In the genomic region with DNA sequence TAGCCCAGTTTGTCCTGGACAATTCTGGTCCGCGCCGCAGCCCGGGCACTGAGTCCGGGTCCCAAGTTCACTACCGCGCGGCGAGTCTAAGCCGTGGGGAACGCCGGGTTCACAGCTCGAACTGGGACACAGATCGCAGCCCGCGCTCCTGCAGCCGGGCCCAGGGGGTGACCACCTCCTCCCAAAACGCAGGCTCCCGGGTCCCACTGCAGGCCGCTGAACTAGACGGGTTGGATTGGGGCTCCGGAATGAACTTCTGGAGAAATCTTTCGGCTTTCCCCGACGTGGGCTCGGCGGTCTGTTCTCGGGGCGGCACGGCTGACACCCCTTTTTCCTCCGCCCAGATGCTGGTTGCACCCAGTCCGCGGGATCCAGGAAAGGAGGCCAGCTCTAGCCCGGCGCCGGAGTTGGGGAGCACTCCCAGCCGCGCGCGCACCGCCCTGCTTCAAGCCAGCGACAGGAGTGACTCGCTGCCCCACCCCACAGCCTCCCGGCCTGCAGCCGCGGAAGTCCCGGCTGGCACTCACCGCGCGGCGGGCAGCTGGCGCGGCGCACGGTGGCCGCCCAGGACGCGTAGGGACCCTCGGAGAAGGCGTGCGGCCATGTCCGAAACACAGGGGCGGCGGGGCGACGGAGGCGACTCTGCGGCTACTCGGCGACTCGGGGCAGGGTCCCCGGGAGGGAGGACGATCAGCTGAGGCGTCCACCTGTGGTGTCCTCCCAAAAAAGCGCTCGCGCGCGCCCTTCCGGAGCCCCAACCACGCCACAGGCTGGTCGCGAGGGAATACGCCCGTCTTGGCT, we compare ENCODE assay signal across 8 cellular contexts. TPM values are rescaled to one million over a fixed set of nuclear protein-coding genes. Genes with fewer than 3 reads are reported as not detected.
DNase-seq lines count a peak whose midpoint lies in the region; ATAC-seq and TF ChIP-seq lines count a peak whose summit lies in the region.

A gene (minus strand): TSS at position 788 of the 801 bp plus-strand sequence. CDS start 184 bp downstream, at position 604.

- peaks cover 0 to 2% (median 0%) of the 10 kb centered on the region in 7 donors for H3K9me3 Mint-ChIP-seq in CD4-positive, CD25-positive, alpha-beta regulatory T cell

- H3K9me2 ChIP-seq in GM23248 (ENCODE audit: insufficient read depth): no peaks in the 10 kb centered on the region

- in situ Hi-C loops in GM23248 (cut with MboI): no loop called here

- no peaks in the 10 kb centered on the region for H3K4me1 ChIP-seq in CD4-positive, CD25-positive, alpha-beta regulatory T cell (ENCODE audit: control insufficient read depth, insufficient read depth, low read length, poor library complexity, severe bottlenecking)
- H3K4me1 ChIP-seq in GM23248 (ENCODE audit: insufficient read depth) (no peaks in the 10 kb centered on the region), esophagus muscularis mucosa (peaks cover 5 to 15% (median 11%) of the 10 kb centered on the region in 4 donors), vagina (peaks cover 10% of the 10 kb centered on the region)

- H3K27ac Mint-ChIP-seq in CD4-positive, CD25-positive, alpha-beta regulatory T cell: no peak within 1 kb of the TSS

- ATAC-seq in CD4-positive, CD25-positive, alpha-beta regulatory T cell (ENCODE audit: low read depth in 2 of 2): no peak
- ATAC-seq in GM18858 (IDR thresholded peaks at IDR 0.05; ENCODE audit: unreplicated experiment): no peak

- H3K4me2 ChIP-seq in GM23248 (ENCODE audit: unreplicated experiment): peak within 1 kb of the TSS; percentile 56

- WGBS in GM23248 (ENCODE audit: low coverage in 1 of 2, low lambda C conversion rate in 2 of 2, missing lambda C conversion rate in 2 of 2), 2 experiments: 6 to 9% methylated on average over 61 to 83 of the region's 85 CpGs
- WGBS in esophagus muscularis mucosa: 14% methylated on average over 5 of the region's 85 CpGs

- no peak for TF ChIP-seq CTCF in esophagus muscularis mucosa (IDR thresholded peaks at IDR 0.05)
- no peak for TF ChIP-seq CTCF in vagina (IDR thresholded peaks at IDR 0.05)

- H3K36me3 ChIP-seq in CD4-positive, CD25-positive, alpha-beta regulatory T cell (ENCODE audit: control insufficient read depth, insufficient read depth, low read length): no peaks in the 10 kb centered on the region
- H3K36me3 ChIP-seq in GM23248 (ENCODE audit: low read depth) (no peaks in the 10 kb centered on the region), esophagus muscularis mucosa (no peaks in the 10 kb centered on the region), vagina (no peaks in the 10 kb centered on the region)

- no peak within 1 kb of the TSS for H3K4me3 ChIP-seq in CD4-positive, CD25-positive, alpha-beta regulatory T cell (ENCODE audit: low read depth, low read length)
- H3K4me3 ChIP-seq in GM23248 (peak within 1 kb of the TSS; percentile 60), esophagus muscularis mucosa (peak within 1 kb of the TSS; percentile 54 to 66 (median 58)), vagina (peak within 1 kb of the TSS; percentile 52 to 59)

- TF ChIP-seq EP300 in esophagus muscularis mucosa (IDR thresholded peaks at IDR 0.05): no peak

- TF ChIP-seq POLR2A in esophagus muscularis mucosa (IDR thresholded peaks at IDR 0.05; ENCODE audit: low read depth): no peak
- TF ChIP-seq POLR2A in vagina (IDR thresholded peaks at IDR 0.05): no peak

- peaks cover 60% of the 10 kb centered on the region for H3K27me3 Mint-ChIP-seq in CD4-positive, CD25-positive, alpha-beta regulatory T cell

- H3K36me3 Mint-ChIP-seq in CD4-positive, CD25-positive, alpha-beta regulatory T cell: no peaks in the 10 kb centered on the region

- H2AFZ ChIP-seq in GM23248: peak within 1 kb of the TSS; percentile 71

- peaks cover 0 to 6% (median 3%) of the 10 kb centered on the region in 4 donors for H3K4me1 Mint-ChIP-seq in CD4-positive, CD25-positive, alpha-beta regulatory T cell

- no peaks in the 10 kb centered on the region for H3F3A ChIP-seq in GM23248 (ENCODE audit: insufficient read depth)

- H3K9me3 ChIP-seq in CD4-positive, CD25-positive, alpha-beta regulatory T cell (ENCODE audit: control insufficient read depth in 2 of 2, low read length in 2 of 2): no peaks in the 10 kb centered on the region
- no peaks in the 10 kb centered on the region for H3K9me3 ChIP-seq in GM23248 (ENCODE audit: low read depth)
- no peaks in the 10 kb centered on the region for H3K9me3 ChIP-seq in esophagus muscularis mucosa
- H3K9me3 ChIP-seq in vagina: no peaks in the 10 kb centered on the region

- DNase-seq in CD4-positive, CD25-positive, alpha-beta regulatory T cell: peak in 2 of 3 donors; percentile 1 to 10
- DNase-seq in GM23248 (peak; percentile 62), SW480 (ENCODE audit: low spot score) (peak; percentile 56), esophagus muscularis mucosa (ENCODE audit: extremely low spot score) (no peak), mucosa of gallbladder (ENCODE audit: low spot score) (peak; percentile 68), vagina (ENCODE audit: extremely low spot score in 2 of 2) (no peak), NCI-H1105 treated with DMSO at 0.1 percent for 48 hours (lab: John Stamatoyannopoulos, UW) (no peak)

- peak within 1 kb of the TSS in 1 of 4 donors; percentile 1 for H3K4me3 Mint-ChIP-seq in CD4-positive, CD25-positive, alpha-beta regulatory T cell

- no peak within 1 kb of the TSS for H3K9ac ChIP-seq in GM23248

- H3K79me2 ChIP-seq in GM23248 (ENCODE audit: insufficient read depth): no peaks in the 10 kb centered on the region

- no peak within 1 kb of the TSS for H3K27ac ChIP-seq in CD4-positive, CD25-positive, alpha-beta regulatory T cell (ENCODE audit: insufficient read depth, low read length, poor library complexity, severe bottlenecking)
- H3K27ac ChIP-seq in GM23248 (no peak within 1 kb of the TSS), esophagus muscularis mucosa (replicated peaks in 1 of 4) (peak within 1 kb of the TSS in 2 of 4 donors; percentile 27 to 31), vagina (peak within 1 kb of the TSS; percentile 58)

- H3K27me3 ChIP-seq in CD4-positive, CD25-positive, alpha-beta regulatory T cell (ENCODE audit: control insufficient read depth, insufficient read depth, low read length): peaks cover 17% of the 10 kb centered on the region
- H3K27me3 ChIP-seq in GM23248 (replicated peaks; ENCODE audit: insufficient read depth) (peaks cover 56% of the 10 kb centered on the region), esophagus muscularis mucosa (peaks cover 0 to 54% (median 9%) of the 10 kb centered on the region in 4 donors), vagina (no peaks in the 10 kb centered on the region)

- intact Hi-C loops in esophagus muscularis mucosa (cut with DNase I) (no loop called here), vagina (cut with DNase I) (no loop called here)

- no peaks in the 10 kb centered on the region for H4K20me1 ChIP-seq in GM23248 (ENCODE audit: insufficient read depth)

RNA-seq across cellular contexts. Expression of the gene that starts here (rescaled TPM):
- not detected for total RNA-seq in CD4-positive, CD25-positive, alpha-beta regulatory T cell
- not detected for polyA plus RNA-seq in CD4-positive, CD25-positive, alpha-beta regulatory T cell
- not detected in 2 replicates for total RNA-seq in GM23248 (2014; rRNA removed; shearing (Covaris generic))
- not detected in 2 replicates for polyA plus RNA-seq in GM23248 (2016; fragmentation: Nextera tagmentation; extraction: Ambion mirVana)
- total RNA-seq in esophagus muscularis mucosa: 1 to 10 TPM; 1.3 to 2.1 (median 1.7) TPM
- total RNA-seq in mucosa of gallbladder: 3.8 TPM
- total RNA-seq in vagina: 10.6 TPM

Comparison
In these comparisons a context has a peak if more than half of its experiments do, and no peak if none do; other contexts are left out.
1. Peak in DNase-seq in CD4-positive, CD25-positive, alpha-beta regulatory T cell; RNA of the gene not detected or under 1 TPM.
2. Peak in DNase-seq, H3K4me3 ChIP-seq and H3K4me2 ChIP-seq in GM23248; RNA of the gene not detected or under 1 TPM.
3. DNase-seq: peak in SW480 (single experiment) and mucosa of gallbladder (single experiment); none in esophagus muscularis mucosa (single experiment), vagina (0 of 2) and NCI-H1105 treated with DMSO at 0.1 percent for 48 hours (single experiment).